In genomic region chr2:163602196-163602595, GRCh38 we compare ENCODE assay signal across 16 cellular contexts.
DNase-seq lines count a peak whose midpoint lies in the region; TF ChIP-seq lines count a peak whose summit lies in the region.
"Had no signal": no experiment of that assay in that cellular context is flagged by ENCODE, and none has a peak within 500 bp of the region (broad histone marks: within the 10 kb centered on the region; RNA-seq: fewer than 3 reads in every experiment).

No MANE protein-coding gene starts in this region.

- H3K27ac Mint-ChIP-seq in osteocyte (ENCODE audit: unreplicated experiment) = peak overlapping the region; percentile 70
- H3K27ac Mint-ChIP-seq: CD14-positive monocyte had no signal

- H3K27me3 ChIP-seq in left ventricle myocardium inferior (ENCODE audit: low read depth) = no peaks in the 10 kb centered on the region

- no peaks in the 10 kb centered on the region for H3K36me3 ChIP-seq in left ventricle myocardium inferior

- H3K9me3 ChIP-seq in left ventricle myocardium inferior (replicated peaks) = no peaks in the 10 kb centered on the region

- in situ Hi-C loops in KBM-7 (cut with MboI; ENCODE audit: low pct_unique_long_range_greater_than_20kb, low sequenced_read_pairs) = no loop called here

- no peak overlapping the region for H3K4me3 ChIP-seq in left ventricle myocardium inferior
- H3K4me3 ChIP-seq: PC-9 had no signal

- H3K9me3 Mint-ChIP-seq in osteocyte (ENCODE audit: unreplicated experiment) = peaks cover 4% of the 10 kb centered on the region
- H3K9me3 Mint-ChIP-seq: CD14-positive monocyte had no signal

- no peaks in the 10 kb centered on the region for H3K27me3 Mint-ChIP-seq in osteocyte (ENCODE audit: unreplicated experiment)

- DNase-seq in M059J (ENCODE audit: low read depth) (peak; percentile 7), cerebellar cortex (ENCODE audit: low spot score) (peak; percentile 21), left ventricle myocardium inferior (no peak), osteocyte (ENCODE audit: extremely low spot score, unreplicated experiment) (no peak), NCI-H1694 (lab: John Stamatoyannopoulos, UW) (no peak), hippocampal formation (lab: John Stamatoyannopoulos, UW) (no peak), KBM-7 (no peak)
- DNase-seq: ACHN, AML-193, COR-L47, GF-D8, NCI-H1417, NCI-H2029 treated with DMSO at 0.1 percent for 48 hours, NCI-H510A treated with DMSO at 0.1 percent for 48 hours, PC-9 had no signal

- intact Hi-C loops in left ventricle myocardium inferior (cut with micrococcal nuclease) = no loop called here

- H3K36me3 Mint-ChIP-seq in osteocyte (ENCODE audit: unreplicated experiment) = peaks cover 7% of the 10 kb centered on the region
- H3K36me3 Mint-ChIP-seq: CD14-positive monocyte had no signal

- H3K4me1 Mint-ChIP-seq in osteocyte (ENCODE audit: unreplicated experiment) = peaks cover 90% of the 10 kb centered on the region
- H3K4me1 Mint-ChIP-seq: CD14-positive monocyte had no signal

- H3K4me1 ChIP-seq in left ventricle myocardium inferior = peaks cover 31% of the 10 kb centered on the region

- H3K4me3 Mint-ChIP-seq in osteocyte (ENCODE audit: unreplicated experiment) = peak overlapping the region; percentile 7
- H3K4me3 Mint-ChIP-seq: CD14-positive monocyte had no signal

- TF ChIP-seq CTCF in left ventricle myocardium inferior (IDR thresholded peaks at IDR 0.05; ENCODE audit: borderline replicate concordance) = no peak
- TF ChIP-seq CTCF in osteocyte (IDR thresholded peaks at IDR 0.05) = no peak

- peak overlapping the region; percentile 20 for H3K27ac ChIP-seq in left ventricle myocardium inferior (replicated peaks)
- H3K27ac ChIP-seq: PC-9 had no signal

Comparison
In these comparisons a context has a peak if more than half of its experiments do, and no peak if none do; other contexts are left out.
1. DNase-seq: peak in M059J (single experiment) and cerebellar cortex (single experiment); none in left ventricle myocardium inferior (single experiment), osteocyte (single experiment), NCI-H1694 (single experiment), hippocampal formation (0 of 2) and KBM-7 (single experiment).